ENCODE assay signal across 15 cellular contexts in the genomic region with DNA sequence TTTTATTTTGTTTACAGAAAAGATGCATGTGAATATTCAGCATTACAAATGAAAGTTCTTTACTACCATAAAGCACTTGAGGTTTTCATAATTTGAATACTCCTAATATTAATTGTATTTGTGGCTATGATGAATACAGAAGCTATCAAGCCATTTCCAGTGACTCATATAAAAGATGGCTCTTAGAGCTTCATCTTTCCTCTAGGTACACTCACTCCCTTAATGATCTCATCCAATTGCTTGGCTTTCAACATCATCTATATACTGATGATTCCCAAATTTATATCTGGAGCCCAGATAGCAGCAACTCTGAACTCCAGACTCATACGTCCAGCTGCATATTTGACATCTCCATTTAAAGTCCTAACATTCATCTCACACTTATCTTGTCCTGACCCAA.
DNase-seq lines count a peak whose midpoint lies in the region; ATAC-seq lines count a peak whose summit lies in the region.
"Had no signal": no experiment of that assay in that cellular context is flagged by ENCODE, and none has a peak within 500 bp of the region (broad histone marks: within the 10 kb centered on the region; RNA-seq: fewer than 3 reads in every experiment).

No MANE protein-coding gene starts in this region.

- DNase-seq in NCI-H82 (lab: John Stamatoyannopoulos, UW): peak; percentile 23
- no peak for DNase-seq in NCI-H82 treated with DMSO at 0.1 percent for 48 hours (lab: John Stamatoyannopoulos, UW; ENCODE audit: unreplicated experiment)
- DNase-seq in LHCN-M2 (ENCODE audit: low read depth): peak; percentile 16
- DNase-seq in amniotic epithelial cell (ENCODE audit: low read depth): peak; percentile 88
- peak; percentile 28 for DNase-seq in skeletal muscle cell (ENCODE audit: low read depth)
- DNase-seq: COR-L47, MV-4-11, NCI-H1436, NCI-H2227 treated with DMSO at 0.1 percent for 48 hours, NCI-H526, PC-9, SHP77 treated with DMSO at 0.1 percent for 48 hours had no signal

- ATAC-seq in HG03135 (IDR thresholded peaks at IDR 0.05; ENCODE audit: unreplicated experiment) (no peak), GM21717 (IDR thresholded peaks at IDR 0.05; ENCODE audit: unreplicated experiment) (no peak), HG03045 (IDR thresholded peaks at IDR 0.05; ENCODE audit: unreplicated experiment) (no peak)

- H3K4me3 ChIP-seq in skeletal muscle cell (ENCODE audit: low read depth, low read length): no peak overlapping the region
- H3K4me3 ChIP-seq: PC-9 had no signal
